ENCODE assay signal across 8 cellular contexts in genomic region chr5:80083115-80083890, GRCh38. TPM values are rescaled to one million over a fixed set of nuclear protein-coding genes. Genes with fewer than 3 reads are reported as not detected.
A peak's percentile ranks its signal among the peaks of the same experiment; 100 is the strongest.
DNase-seq lines count a peak whose midpoint lies in the region; ATAC-seq, FAIRE-seq and TF ChIP-seq lines count a peak whose summit lies in the region.

No MANE protein-coding gene starts in this region.

- H3K27me3 Mint-ChIP-seq in mesothelial cell of epicardium (ENCODE audit: low read depth), result no peaks in the 10 kb centered on the region

- peak overlapping the region; percentile 47 to 71 for H3K27ac ChIP-seq in tibial artery

- peak overlapping the region; percentile 21 for H3K27ac Mint-ChIP-seq in mesothelial cell of epicardium

- H3K9me3 Mint-ChIP-seq in mesothelial cell of epicardium, result no peaks in the 10 kb centered on the region

- H3K36me3 Mint-ChIP-seq in mesothelial cell of epicardium, result peaks cover 10% of the 10 kb centered on the region

- H3K4me1 Mint-ChIP-seq in mesothelial cell of epicardium, result peaks cover 17% of the 10 kb centered on the region

- no peaks in the 10 kb centered on the region for H3K27me3 ChIP-seq in tibial artery

- DNase-seq in DMS 273 (lab: John Stamatoyannopoulos, UW; ENCODE audit: unreplicated experiment), result peak; percentile 91
- peak; percentile 42 for DNase-seq in HFF-Myc (ENCODE audit: extremely low read depth, low read depth)
- DNase-seq in NCI-H2196 treated with DMSO at 0.1 percent for 48 hours (lab: John Stamatoyannopoulos, UW; ENCODE audit: unreplicated experiment), result peak; percentile 64
- DNase-seq in activated CD4-positive, alpha-beta T cell treated with anti-CD3 and anti-CD28 coated beads for 48 hours, result peak; percentile 35
- no peak for DNase-seq in mesothelial cell of epicardium (ENCODE audit: low spot score in 2 of 2, unreplicated experiment in 2 of 2)
- DNase-seq in tibial artery, result no peak

- H3K4me3 ChIP-seq in HFF-Myc (replicated peaks; ENCODE audit: low read depth, low read length) (peak overlapping the region; percentile 15), tibial artery (peak overlapping the region; percentile 41 to 48)

- peak; percentile 86 for FAIRE-seq in endometrium (lab: Jason Lieb, UNC)

- no peaks in the 10 kb centered on the region for H3K9me3 ChIP-seq in tibial artery

- TF ChIP-seq CTCF in HFF-Myc (IDR thresholded peaks at IDR 0.05; ENCODE audit: low read depth, low read length, missing control alignments) (peak; percentile 49), mesothelial cell of epicardium (IDR thresholded peaks at IDR 0.05; ENCODE audit: unreplicated experiment) (peak; percentile 70), tibial artery (IDR thresholded peaks at IDR 0.05) (peak; percentile 68)

- H3K4me1 ChIP-seq in tibial artery, result peaks cover 0 to 8% (median 3%) of the 10 kb centered on the region in 4 donors

- no peak overlapping the region for H3K4me3 Mint-ChIP-seq in mesothelial cell of epicardium

- intact Hi-C loops in tibial artery (cut with DNase I; ENCODE audit: low total_unique reads), result no loop called here

- no peaks in the 10 kb centered on the region for H3K36me3 ChIP-seq in tibial artery

- ATAC-seq in HG03342 (IDR thresholded peaks at IDR 0.05; ENCODE audit: unreplicated experiment), result no peak

RNA-seq across cellular contexts. Expression of gene THBS4, which starts 48.2 kb away (rescaled TPM):
- total RNA-seq in mesothelial cell of epicardium, result 15.6 to 17.3 TPM (median 17.1 TPM) in 3 replicates

Comparison
In these comparisons a context has a peak if more than half of its experiments do, and no peak if none do; other contexts are left out.
1. DNase-seq: peak in DMS 273 (single experiment), HFF-Myc (single experiment), NCI-H2196 treated with DMSO at 0.1 percent for 48 hours (single experiment) and activated CD4-positive, alpha-beta T cell treated with anti-CD3 and anti-CD28 coated beads for 48 hours (single experiment); none in mesothelial cell of epicardium (0 of 2) and tibial artery (0 of 2).
2. Peak in every context shown above with its lines, with median percentiles within 50 percentile points of each other: CTCF ChIP-seq.